Comparison of ENCODE assay signal across 2 cellular contexts in genomic region chr2:148021059-148021985, GRCh38.
TF ChIP-seq lines count a peak whose summit lies in the region.

TSS of gene MBD5 (plus strand) at chr2:148021091.

TF ChIP-seq in SK-N-SH, 30 proteins besides CTCF, POLR2A, EP300 and RAD21 (continued from another document):
- TF ChIP-seq NFIC (IDR thresholded peaks at IDR 0.05; ENCODE audit: borderline replicate concordance) (no peak), SIN3A (IDR thresholded peaks at IDR 0.05; ENCODE audit: borderline replicate concordance, low read depth, low read length) (no peak; the same call in 1 of the 2 replicates), PBX3 (IDR thresholded peaks at IDR 0.05) (no peak), MXI1 (IDR thresholded peaks at IDR 0.05; ENCODE audit: low read depth, low read length) (no peak), TAF1 (IDR thresholded peaks at IDR 0.05; ENCODE audit: borderline replicate concordance, low read depth, low read length) (peak; percentile 90), MEF2A (IDR thresholded peaks at IDR 0.05; ENCODE audit: borderline replicate concordance, low read depth) (no peak), GATA2 (CRISPR knock-in tag; IDR thresholded peaks at IDR 0.05) (no peak), TCF12 (IDR thresholded peaks at IDR 0.05) (peak; percentile 34; the same call in 1 of the 2 replicates), MAX (IDR thresholded peaks at IDR 0.05; ENCODE audit: low read depth) (no peak), FOXJ3 (CRISPR knock-in tag; IDR thresholded peaks at IDR 0.05) (no peak), NRF1 (IDR thresholded peaks at IDR 0.05; ENCODE audit: low read depth, low read length) (no peak), YY1 (IDR thresholded peaks at IDR 0.05; ENCODE audit: low read depth) (no peak), USF2 (IDR thresholded peaks at IDR 0.05; ENCODE audit: borderline replicate concordance, low read depth, low read length) (no peak), SMC3 (IDR thresholded peaks at IDR 0.05; ENCODE audit: low read depth, low read length) (no peak), RFX5 (IDR thresholded peaks at IDR 0.05; ENCODE audit: low read length) (0 out of 2 replicates have a peak, but pooled peaks have one; percentile 15)
TF ChIP-seq in SK-N-SH: peak in this region for 3.

TF ChIP-seq in GM12878, 131 proteins besides CTCF, POLR2A, EP300 and RAD21:
- peak; percentile 16 for TF ChIP-seq SMAD1 (IDR thresholded peaks at IDR 0.05; ENCODE audit: low read depth, partially characterized antibody)
- peak; percentile 47 for TF ChIP-seq MLLT1 (IDR thresholded peaks at IDR 0.05)
- 0 out of 2 replicates have a peak, but pooled peaks have one; percentile 17 for TF ChIP-seq RB1 (IDR thresholded peaks at IDR 0.05; ENCODE audit: borderline replicate concordance)
- TF ChIP-seq CBX5 (IDR thresholded peaks at IDR 0.05; ENCODE audit: low read depth) = peak; percentile 66; the same call in 1 of the 2 replicates
- 0 out of 2 replicates have a peak, but pooled peaks have one; percentile 53 for TF ChIP-seq SMAD5 (IDR thresholded peaks at IDR 0.05; ENCODE audit: low read depth)
- 0 out of 2 replicates have a peak, but pooled peaks have one; percentile 12 for TF ChIP-seq NKRF (conservative IDR thresholded peaks at IDR 0.05)
- peak; percentile 63; the same call in 1 of the 2 replicates for TF ChIP-seq SIN3A (IDR thresholded peaks at IDR 0.05; ENCODE audit: low read depth, low read length)
- TF ChIP-seq MTA3 (IDR thresholded peaks at IDR 0.05; ENCODE audit: borderline replicate concordance, low read length) = 0 out of 2 replicates have a peak, but pooled peaks have one; percentile 57
- TF ChIP-seq POU2F2 (IDR thresholded peaks at IDR 0.05; ENCODE audit: borderline replicate concordance, low read depth, low read length) = 0 out of 3 replicates have a peak, but pooled peaks have one; percentile 18
- peak; percentile 52; the same call in 1 of the 2 replicates for TF ChIP-seq NFIC (IDR thresholded peaks at IDR 0.05; ENCODE audit: low read depth, low read length)
- no peak for TF ChIP-seq TARDBP (IDR thresholded peaks at IDR 0.05; ENCODE audit: borderline replicate concordance)
- peak; percentile 38 for TF ChIP-seq RELA (IDR thresholded peaks at IDR 0.05; ENCODE audit: borderline replicate concordance, partially characterized antibody)
- TF ChIP-seq REST (IDR thresholded peaks at IDR 0.05; ENCODE audit: low read depth, low read length) = 0 out of 2 replicates have a peak, but pooled peaks have one; percentile 13
- TF ChIP-seq RELB (IDR thresholded peaks at IDR 0.05; ENCODE audit: low read depth) = peak; percentile 57
- 0 out of 2 replicates have a peak, but pooled peaks have one; percentile 37 for TF ChIP-seq CBFB (IDR thresholded peaks at IDR 0.05; ENCODE audit: low read depth)
- peak; percentile 46; the same call in 1 of the 2 replicates for TF ChIP-seq POLR2AphosphoS5 (IDR thresholded peaks at IDR 0.05; ENCODE audit: low read length)
- 0 out of 2 replicates have a peak, but pooled peaks have one; percentile 15 for TF ChIP-seq HDGF (IDR thresholded peaks at IDR 0.05)
- no peak for TF ChIP-seq KDM1A (IDR thresholded peaks at IDR 0.05; ENCODE audit: borderline replicate concordance)
- TF ChIP-seq GATAD2B (conservative IDR thresholded peaks at IDR 0.05; ENCODE audit: low read depth) = peak; percentile 17; the same call in 1 of the 2 replicates
- 0 out of 2 replicates have a peak, but pooled peaks have one; percentile 15 for TF ChIP-seq FOXM1 (IDR thresholded peaks at IDR 0.05; ENCODE audit: low read depth, low read length)
- no peak for TF ChIP-seq HDAC2 (IDR thresholded peaks at IDR 0.05)
- peak; percentile 97 for TF ChIP-seq TAF1 (IDR thresholded peaks at IDR 0.05; ENCODE audit: borderline replicate concordance, low read depth, low read length)
- no peak for TF ChIP-seq PAX5 (IDR thresholded peaks at IDR 0.05; ENCODE audit: borderline replicate concordance, low read depth, low read length)
- no peak for TF ChIP-seq MYC (IDR thresholded peaks at IDR 0.05; ENCODE audit: insufficient read depth, insufficient read length, insufficient replicate concordance, low read length, severe bottlenecking)
- 0 out of 2 replicates have a peak, but pooled peaks have one; percentile 54 for TF ChIP-seq NBN (IDR thresholded peaks at IDR 0.05)
- no peak for TF ChIP-seq TBL1XR1 (IDR thresholded peaks at IDR 0.05; ENCODE audit: low read depth, low read length)
